17 cellular contexts compared by ENCODE assay signal in genomic region chr7:117951285-117951684, GRCh38.
"Had no signal": no experiment of that assay in that cellular context is flagged by ENCODE, and none has a peak within 500 bp of the region (broad histone marks: within the 10 kb centered on the region; RNA-seq: fewer than 3 reads in every experiment).

No MANE protein-coding gene starts in this region.

- H2AFZ ChIP-seq: hepatocyte had no signal

- H3K79me2 ChIP-seq: hepatocyte had no signal

- H3K27me3 ChIP-seq: gastroesophageal sphincter, hepatocyte, neutrophil, spleen, upper lobe of left lung had no signal

- H3K4me1 ChIP-seq: gastroesophageal sphincter, prostate gland, spleen, upper lobe of left lung had no signal

- H3K9me3 ChIP-seq: neutrophil, prostate gland, upper lobe of left lung had no signal

- H3K4me3 ChIP-seq: coronary artery, gastroesophageal sphincter, hepatocyte, prostate gland, spleen, upper lobe of left lung had no signal

- H3K36me3 ChIP-seq: gastroesophageal sphincter, neutrophil, prostate gland, spleen, upper lobe of left lung had no signal

- H3K4me2 ChIP-seq: hepatocyte had no signal

- DNase-seq: activated CD4-positive, alpha-beta memory T cell treated with anti-CD3 and anti-CD28 coated beads, Interleukin-2, amount 10 ng/mL, durations not matched to agents 7 days and 5 days; activated CD4-positive, alpha-beta T cell treated with anti-CD3 and anti-CD28 coated beads for 36 hours; activated naive CD8-positive, alpha-beta T cell treated with anti-CD3 and anti-CD28 coated beads, Interleukin-2, amount 50 U/mL, for 24 hours; activated T-cell treated with anti-CD3 and anti-CD28 coated beads, Interleukin-2, amount 50 U/mL, for 48 hours; caudate nucleus; effector CD4-positive, alpha-beta T cell; naive thymus-derived CD4-positive, alpha-beta T cell; spleen; stimulated activated CD4-positive, alpha-beta T cell treated with anti-CD3 and anti-CD28 coated beads, Interleukin-2, amount 100 ng/mL, for 24 hours; stimulated activated naive CD4-positive, alpha-beta T cell; T-helper 2 cell; upper lobe of left lung had no signal

- H3K27ac ChIP-seq: coronary artery, gastroesophageal sphincter, hepatocyte, neutrophil, prostate gland, spleen, upper lobe of left lung had no signal
